ENCODE assay signal across 8 cellular contexts in the genomic region with DNA sequence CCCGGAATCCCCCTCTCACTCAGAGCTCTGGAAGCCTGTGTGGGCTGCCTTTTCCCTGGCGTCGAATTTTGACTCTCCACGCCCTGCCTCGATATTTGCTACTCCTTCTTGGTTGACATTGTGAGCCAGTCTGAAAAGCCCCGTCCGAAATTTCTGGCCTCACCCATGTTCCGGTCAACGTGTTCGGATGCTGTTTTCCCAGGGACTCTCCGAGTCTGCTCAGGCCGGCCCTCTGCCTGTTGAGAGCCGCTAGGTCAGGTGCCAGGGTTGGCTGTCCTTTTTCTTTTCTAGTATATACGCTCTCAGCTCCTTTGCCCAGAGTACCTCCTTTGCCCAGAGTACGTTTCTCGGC. TPM values are rescaled to one million over a fixed set of nuclear protein-coding genes. Genes with fewer than 3 reads are reported as not detected.
DNase-seq lines count a peak whose midpoint lies in the region; ATAC-seq lines count a peak whose summit lies in the region.

No MANE protein-coding gene starts in this region.

- no peak overlapping the region for H2BK5ac ChIP-seq in trophoblast cell (ENCODE audit: low read depth, low read length, poor library complexity)

- H3K14ac ChIP-seq in trophoblast cell (ENCODE audit: low read length): no peak overlapping the region

- H3K18ac ChIP-seq in trophoblast cell (ENCODE audit: low read length): no peak overlapping the region

- ATAC-seq in GM21390 (IDR thresholded peaks at IDR 0.05; ENCODE audit: unreplicated experiment) (peak; percentile 20), left cardiac atrium (peak; percentile 14 to 56), GM18867 (IDR thresholded peaks at IDR 0.05; ENCODE audit: unreplicated experiment) (no peak)

- peaks cover 8% of the 10 kb centered on the region for H3K79me1 ChIP-seq in trophoblast cell (ENCODE audit: low read length)

- peak overlapping the region; percentile 81 for H3K9ac ChIP-seq in adipocyte (ENCODE audit: low read length)
- H3K9ac ChIP-seq in trophoblast cell (ENCODE audit: low read length): no peak overlapping the region

- intact Hi-C loops in left cardiac atrium (cut with DNase I): loop anchor here in 1 of 2 donors (10.0 kb wide), 1 partner anchor 63 kb away; no protein-coding TSS in a partner anchor

- H3K4me1 ChIP-seq in adipocyte (ENCODE audit: control insufficient read depth, insufficient read depth, low read length) (peaks cover 10% of the 10 kb centered on the region), trophoblast cell (ENCODE audit: control insufficient read depth in 1 of 2, insufficient read depth in 2 of 2, low read length in 2 of 2) (peaks cover 2% of the 10 kb centered on the region in 2 experiments)

- H4K8ac ChIP-seq in trophoblast cell (ENCODE audit: low read depth, low read length): no peak overlapping the region

- no peak overlapping the region for H2AK5ac ChIP-seq in trophoblast cell (ENCODE audit: low read length)

- peak overlapping the region; percentile 97 for H3K4me2 ChIP-seq in trophoblast cell (ENCODE audit: low read length)

- no peak overlapping the region for H2BK120ac ChIP-seq in trophoblast cell (ENCODE audit: insufficient read depth, low read length, poor library complexity)

- peaks cover 3% of the 10 kb centered on the region for H3K79me2 ChIP-seq in trophoblast cell (ENCODE audit: control insufficient read depth, insufficient read depth, low read length, poor library complexity)

- DNase-seq in DMS114 treated with DMSO at 0.1 percent for 48 hours (lab: John Stamatoyannopoulos, UW; ENCODE audit: unreplicated experiment) (peak; percentile 39), NCI-H1092 (lab: John Stamatoyannopoulos, UW) (peak; percentile 31), adipocyte (ENCODE audit: low read depth) (peak; percentile 89), left cardiac atrium (peak; percentile 58), trophoblast cell (peak; percentile 53 to 62), NOMO-1 (lab: John Stamatoyannopoulos, UW; ENCODE audit: unreplicated experiment in 2 of 2) (no peak)

- no peak overlapping the region for H4K91ac ChIP-seq in trophoblast cell (ENCODE audit: low read depth, low read length)

- no peak overlapping the region for H4K12ac ChIP-seq in trophoblast cell (ENCODE audit: low read depth, low read length)

- peak overlapping the region; percentile 89 for H3K4me3 ChIP-seq in adipocyte (ENCODE audit: low read length)
- peak overlapping the region; percentile 86 for H3K4me3 ChIP-seq in trophoblast cell (ENCODE audit: low read depth, low read length)

- no peak overlapping the region for H3K4ac ChIP-seq in trophoblast cell (ENCODE audit: low read depth, low read length)

- H3K27me3 ChIP-seq in adipocyte (replicated peaks; ENCODE audit: control insufficient read depth, insufficient read depth, low read length) (no peaks in the 10 kb centered on the region), trophoblast cell (ENCODE audit: insufficient read depth, low read length) (no peaks in the 10 kb centered on the region)

- no peak overlapping the region for H2BK12ac ChIP-seq in trophoblast cell (ENCODE audit: low read length)

- H3K27ac ChIP-seq in trophoblast cell (ENCODE audit: low read depth, low read length): no peak overlapping the region

- no peaks in the 10 kb centered on the region for H3K9me3 ChIP-seq in adipocyte (ENCODE audit: control insufficient read depth, low read length)
- no peaks in the 10 kb centered on the region for H3K9me3 ChIP-seq in trophoblast cell (ENCODE audit: insufficient read depth, low read depth, low read length)

- no peak overlapping the region for H3K23ac ChIP-seq in trophoblast cell (ENCODE audit: low read length)

- no peaks in the 10 kb centered on the region for H3K36me3 ChIP-seq in adipocyte (ENCODE audit: control insufficient read depth, insufficient read depth, low read length, severe bottlenecking)
- no peaks in the 10 kb centered on the region for H3K36me3 ChIP-seq in trophoblast cell (ENCODE audit: control insufficient read depth in 1 of 2, insufficient read depth in 2 of 2, low read length in 2 of 2)

- no CpG with 5 or more reads among the region's 16 CpGs for WGBS in trophoblast cell (ENCODE audit: extremely low coverage, insufficient coverage, insufficient read length)

- H2AFZ ChIP-seq in trophoblast cell (ENCODE audit: insufficient read depth, low read length, poor library complexity): no peak overlapping the region

RNA-seq across cellular contexts. Expression of a gene that starts 6.8 kb away (rescaled TPM):
- 1 to 10 TPM; 4.0 to 8.8 TPM for total RNA-seq in left cardiac atrium
- polyA plus RNA-seq in trophoblast cell (2013): 1.6 TPM in 2 replicates

Comparison
In these comparisons a context has a peak if more than half of its experiments do, and no peak if none do; other contexts are left out.
1. DNase-seq: peak in DMS114 treated with DMSO at 0.1 percent for 48 hours (single experiment), NCI-H1092 (single experiment), adipocyte (single experiment), left cardiac atrium (single experiment) and trophoblast cell (2 of 2); none in NOMO-1 (0 of 2).